Comparison of ENCODE assay signal across 23 cellular contexts in the genomic region with DNA sequence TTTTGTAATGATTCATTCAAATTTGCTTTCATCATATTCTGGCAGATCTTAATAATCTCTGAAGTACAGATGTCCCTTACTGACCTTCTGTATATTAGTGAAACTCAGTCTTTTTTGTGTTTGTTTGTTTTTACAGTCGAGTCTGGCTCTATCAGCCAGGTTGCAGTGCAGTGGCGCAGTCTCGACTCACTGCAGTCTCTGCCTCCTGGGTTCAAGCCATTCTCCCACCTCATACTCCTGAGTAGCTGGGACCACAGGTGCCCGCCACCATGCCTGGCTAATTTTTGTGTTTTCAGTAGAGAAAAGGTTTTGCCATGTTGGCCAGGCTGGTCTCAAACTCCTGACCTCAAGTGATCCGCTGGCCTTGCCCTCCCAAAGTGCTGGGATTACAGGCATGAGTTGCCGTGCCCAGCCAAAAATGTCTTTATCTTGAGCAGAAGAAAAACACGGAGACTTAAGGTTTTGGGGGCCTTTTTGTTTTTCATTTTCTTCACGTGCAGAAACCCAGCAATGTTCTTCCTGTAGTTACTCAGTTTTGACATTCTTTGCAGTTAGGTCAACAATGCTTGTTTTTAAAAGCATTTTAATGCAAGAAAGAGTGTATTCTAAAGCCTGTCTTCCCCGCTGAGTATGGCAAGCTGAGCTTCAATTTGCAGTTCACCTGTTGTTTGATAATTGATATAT.
"Had no signal": no experiment of that assay in that cellular context is flagged by ENCODE, and none has a peak within 500 bp of the region (broad histone marks: within the 10 kb centered on the region; RNA-seq: fewer than 3 reads in every experiment).

No MANE protein-coding gene starts in this region.

- DNase-seq: activated CD8-positive, alpha-beta memory T cell treated with anti-CD3 and anti-CD28 coated beads for 24 hours; activated CD8-positive, alpha-beta memory T cell treated with anti-CD3 and anti-CD28 coated beads, Interleukin-2, amount 50 U/mL, for 4 hours; activated naive CD4-positive, alpha-beta T cell; activated T-cell treated with anti-CD3 and anti-CD28 coated beads, Interleukin-2, amount 50 U/mL, for 24 hours; central memory CD4-positive, alpha-beta T cell; colonic mucosa; erythroblast; foreskin fibroblast; heart right ventricle; left ventricle myocardium inferior; natural killer cell; right cardiac atrium; stimulated activated CD4-positive, alpha-beta T cell treated with anti-CD3 and anti-CD28 coated beads, Interleukin-4, amount 100 ng/mL, for 24 hours; substantia nigra; T-cell; thyroid gland; WERI-Rb-1 had no signal

- H3K27me3 ChIP-seq: colonic mucosa, heart right ventricle, thyroid gland had no signal

- H2AFZ ChIP-seq: parathyroid adenoma had no signal

- ATAC-seq: heart right ventricle, natural killer cell, right cardiac atrium, T-cell had no signal

- H3K9ac ChIP-seq: parathyroid adenoma had no signal

- H3K27ac Mint-ChIP-seq: activated naive CD8-positive, alpha-beta T cell; activated T-cell treated with anti-CD3 and anti-CD28 coated beads, Interleukin-2, amount 50 U/mL, for 24 hours; activated T-helper 2 cell treated with anti-CD3 and anti-CD28 coated beads, Interferon-gamma antibody, Interleukin-2, Interleukin-4, amounts not matched to agents 10 μg/mL and 5 μg/mL and 100 μg/mL, durations not matched to agents 14 hours and 24 hours and 36 hours; mesothelial cell of epicardium; natural killer cell; stimulated activated naive CD8-positive, alpha-beta T cell treated with anti-CD3 and anti-CD28 coated beads, Interleukin-15, Interleukin-2, amounts not matched to agents 100 ng/mL and 50 ng/mL, for 24 hours; T-cell; T-helper 2 cell treated with Interferon-gamma antibody and Interleukin-4, amounts not matched to agents 5 μg/mL and 100 μg/mL, for 36 hours had no signal

- H3K27me3 Mint-ChIP-seq: activated naive CD8-positive, alpha-beta T cell; activated T-cell treated with anti-CD3 and anti-CD28 coated beads, Interleukin-2, amount 50 U/mL, for 24 hours; stimulated activated naive CD8-positive, alpha-beta T cell treated with anti-CD3 and anti-CD28 coated beads, Interleukin-15, Interleukin-2, amounts not matched to agents 100 ng/mL and 50 ng/mL, for 24 hours; T-cell had no signal

- H3K36me3 ChIP-seq: colonic mucosa, heart right ventricle, left ventricle myocardium inferior, thyroid gland, WERI-Rb-1 had no signal

- H3K27ac ChIP-seq: colonic mucosa, heart right ventricle, left ventricle myocardium inferior, parathyroid adenoma, thyroid gland, WERI-Rb-1 had no signal

- H3K79me2 ChIP-seq: parathyroid adenoma had no signal

- H3K36me3 Mint-ChIP-seq: activated naive CD8-positive, alpha-beta T cell; mesothelial cell of epicardium; natural killer cell; T-cell had no signal

- H3K9me3 ChIP-seq: colonic mucosa, heart right ventricle, left ventricle myocardium inferior, thyroid gland had no signal

- H3K4me1 Mint-ChIP-seq: natural killer cell, T-cell had no signal

- H3K4me3 ChIP-seq: colonic mucosa, heart right ventricle, left ventricle myocardium inferior, thyroid gland had no signal

- H3K4me1 ChIP-seq: colonic mucosa, heart right ventricle, left ventricle myocardium inferior, parathyroid adenoma, thyroid gland had no signal

- H3K9me3 Mint-ChIP-seq: activated T-cell treated with anti-CD3 and anti-CD28 coated beads, Interleukin-2, amount 50 U/mL, for 24 hours; activated T-helper 2 cell treated with anti-CD3 and anti-CD28 coated beads, Interferon-gamma antibody, Interleukin-2, Interleukin-4, amounts not matched to agents 10 μg/mL and 5 μg/mL and 100 μg/mL, durations not matched to agents 14 hours and 24 hours and 36 hours; mesothelial cell of epicardium; natural killer cell; stimulated activated naive CD8-positive, alpha-beta T cell treated with anti-CD3 and anti-CD28 coated beads, Interleukin-15, Interleukin-2, amounts not matched to agents 100 ng/mL and 50 ng/mL, for 24 hours; T-cell; T-helper 2 cell treated with Interferon-gamma antibody and Interleukin-4, amounts not matched to agents 5 μg/mL and 100 μg/mL, for 36 hours had no signal

- H3K4me3 Mint-ChIP-seq: activated naive CD8-positive, alpha-beta T cell; activated T-cell treated with anti-CD3 and anti-CD28 coated beads, Interleukin-2, amount 50 U/mL, for 24 hours; mesothelial cell of epicardium; natural killer cell; stimulated activated naive CD8-positive, alpha-beta T cell treated with anti-CD3 and anti-CD28 coated beads, Interleukin-15, Interleukin-2, amounts not matched to agents 100 ng/mL and 50 ng/mL, for 24 hours; T-cell; T-helper 2 cell treated with Interferon-gamma antibody and Interleukin-4, amounts not matched to agents 5 μg/mL and 100 μg/mL, for 36 hours had no signal
